1 cellular context compared by ENCODE assay signal in genomic region chr22:31345331-31346254, GRCh38.
A peak's percentile ranks its signal among the peaks of the same experiment; 100 is the strongest.
TF ChIP-seq lines count a peak whose summit lies in the region.

No MANE protein-coding gene starts in this region.

TF ChIP-seq in K562, 482 proteins besides CTCF, POLR2A, EP300 and RAD21 (continued from another document):
- TF ChIP-seq MGA (IDR thresholded peaks at IDR 0.05), result peak; percentile 41; the same call in 1 of the 2 replicates
- TF ChIP-seq, protein P1, sequence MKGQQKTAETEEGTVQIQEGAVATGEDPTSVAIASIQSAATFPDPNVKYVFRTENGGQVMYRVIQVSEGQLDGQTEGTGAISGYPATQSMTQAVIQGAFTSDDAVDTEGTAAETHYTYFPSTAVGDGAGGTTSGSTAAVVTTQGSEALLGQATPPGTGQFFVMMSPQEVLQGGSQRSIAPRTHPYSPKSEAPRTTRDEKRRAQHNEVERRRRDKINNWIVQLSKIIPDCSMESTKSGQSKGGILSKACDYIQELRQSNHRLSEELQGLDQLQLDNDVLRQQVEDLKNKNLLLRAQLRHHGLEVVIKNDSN (CRISPR knock-in tag; IDR thresholded peaks at IDR 0.05), result peak; percentile 22; the same call in 1 of the 2 replicates
- peak; percentile 83 for TF ChIP-seq RB1 (IDR thresholded peaks at IDR 0.05; ENCODE audit: low read depth)
- no peak for TF ChIP-seq ZZZ3 (IDR thresholded peaks at IDR 0.05)
- peak; percentile 71 for TF ChIP-seq SMAD4 (CRISPR knock-in tag; conservative IDR thresholded peaks at IDR 0.05)
- TF ChIP-seq, protein P2, sequence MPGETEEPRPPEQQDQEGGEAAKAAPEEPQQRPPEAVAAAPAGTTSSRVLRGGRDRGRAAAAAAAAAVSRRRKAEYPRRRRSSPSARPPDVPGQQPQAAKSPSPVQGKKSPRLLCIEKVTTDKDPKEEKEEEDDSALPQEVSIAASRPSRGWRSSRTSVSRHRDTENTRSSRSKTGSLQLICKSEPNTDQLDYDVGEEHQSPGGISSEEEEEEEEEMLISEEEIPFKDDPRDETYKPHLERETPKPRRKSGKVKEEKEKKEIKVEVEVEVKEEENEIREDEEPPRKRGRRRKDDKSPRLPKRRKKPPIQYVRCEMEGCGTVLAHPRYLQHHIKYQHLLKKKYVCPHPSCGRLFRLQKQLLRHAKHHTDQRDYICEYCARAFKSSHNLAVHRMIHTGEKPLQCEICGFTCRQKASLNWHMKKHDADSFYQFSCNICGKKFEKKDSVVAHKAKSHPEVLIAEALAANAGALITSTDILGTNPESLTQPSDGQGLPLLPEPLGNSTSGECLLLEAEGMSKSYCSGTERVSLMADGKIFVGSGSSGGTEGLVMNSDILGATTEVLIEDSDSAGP (CRISPR knock-in tag; IDR thresholded peaks at IDR 0.05), result no peak
- no peak for TF ChIP-seq ZC3H11A (IDR thresholded peaks at IDR 0.05; ENCODE audit: low read depth, low read length)
- TF ChIP-seq ZC3H8 (IDR thresholded peaks at IDR 0.05), result no peak
- TF ChIP-seq BHLHE40 (IDR thresholded peaks at IDR 0.05; ENCODE audit: low read length), result peak; percentile 68; the same call in 1 of the 2 replicates
- TF ChIP-seq, protein P3, sequence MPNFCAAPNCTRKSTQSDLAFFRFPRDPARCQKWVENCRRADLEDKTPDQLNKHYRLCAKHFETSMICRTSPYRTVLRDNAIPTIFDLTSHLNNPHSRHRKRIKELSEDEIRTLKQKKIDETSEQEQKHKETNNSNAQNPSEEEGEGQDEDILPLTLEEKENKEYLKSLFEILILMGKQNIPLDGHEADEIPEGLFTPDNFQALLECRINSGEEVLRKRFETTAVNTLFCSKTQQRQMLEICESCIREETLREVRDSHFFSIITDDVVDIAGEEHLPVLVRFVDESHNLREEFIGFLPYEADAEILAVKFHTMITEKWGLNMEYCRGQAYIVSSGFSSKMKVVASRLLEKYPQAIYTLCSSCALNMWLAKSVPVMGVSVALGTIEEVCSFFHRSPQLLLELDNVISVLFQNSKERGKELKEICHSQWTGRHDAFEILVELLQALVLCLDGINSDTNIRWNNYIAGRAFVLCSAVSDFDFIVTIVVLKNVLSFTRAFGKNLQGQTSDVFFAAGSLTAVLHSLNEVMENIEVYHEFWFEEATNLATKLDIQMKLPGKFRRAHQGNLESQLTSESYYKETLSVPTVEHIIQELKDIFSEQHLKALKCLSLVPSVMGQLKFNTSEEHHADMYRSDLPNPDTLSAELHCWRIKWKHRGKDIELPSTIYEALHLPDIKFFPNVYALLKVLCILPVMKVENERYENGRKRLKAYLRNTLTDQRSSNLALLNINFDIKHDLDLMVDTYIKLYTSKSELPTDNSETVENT (CRISPR knock-in tag; IDR thresholded peaks at IDR 0.05), result no peak
- TF ChIP-seq JUND (IDR thresholded peaks at IDR 0.05; ENCODE audit: borderline replicate concordance, low read depth, low read length), result 0 out of 2 replicates have a peak, but pooled peaks have one; percentile 15
- TF ChIP-seq JUND (tag; IDR thresholded peaks at IDR 0.05; ENCODE audit: borderline replicate concordance, low read depth, low read length), result no peak
- TF ChIP-seq KLF13 (tag; IDR thresholded peaks at IDR 0.05; ENCODE audit: borderline replicate concordance, low read depth), result 0 out of 2 replicates have a peak, but pooled peaks have one; percentile 23
- peak; percentile 49; the same call in 1 of the 2 replicates for TF ChIP-seq CREM (IDR thresholded peaks at IDR 0.05; ENCODE audit: low read depth)
- 0 out of 2 replicates have a peak, but pooled peaks have one; percentile 13 for TF ChIP-seq ZNF444 (CRISPR knock-in tag; IDR thresholded peaks at IDR 0.05)
- TF ChIP-seq NBN (IDR thresholded peaks at IDR 0.05; ENCODE audit: low read depth), result no peak
- TF ChIP-seq E2F6 (IDR thresholded peaks at IDR 0.05; ENCODE audit: borderline replicate concordance in 1 of 2, extremely low read depth in 1 of 2, insufficient read depth in 1 of 2, insufficient read length in 1 of 2, low read depth in 1 of 2, low read length in 1 of 2, poor library complexity in 1 of 2, severe bottlenecking in 1 of 2), result peak in 1 of 2 experiments; percentile 57
- peak in 1 of 2 experiments; percentile 62; a peak in 2 of 4 replicates for TF ChIP-seq KDM4B (IDR thresholded peaks at IDR 0.05; ENCODE audit: borderline replicate concordance in 2 of 2, low read depth in 1 of 2)
- TF ChIP-seq NR1H2 (CRISPR knock-in tag; IDR thresholded peaks at IDR 0.05), result no peak
- TF ChIP-seq GMEB1 (CRISPR knock-in tag; IDR thresholded peaks at IDR 0.05), result peak; percentile 88
- TF ChIP-seq, protein P4, sequence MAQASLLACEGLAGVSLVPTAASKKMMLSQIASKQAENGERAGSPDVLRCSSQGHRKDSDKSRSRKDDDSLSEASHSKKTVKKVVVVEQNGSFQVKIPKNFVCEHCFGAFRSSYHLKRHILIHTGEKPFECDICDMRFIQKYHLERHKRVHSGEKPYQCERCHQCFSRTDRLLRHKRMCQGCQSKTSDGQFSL (CRISPR knock-in tag; IDR thresholded peaks at IDR 0.05), result peak; percentile 84
- TF ChIP-seq, protein P4 (tag; IDR thresholded peaks at IDR 0.05), result peak in 1 of 2 experiments; percentile 40; a peak in 1 of 4 replicates
- TF ChIP-seq TAF1 (IDR thresholded peaks at IDR 0.05; ENCODE audit: control insufficient read depth, extremely low read depth, insufficient read depth, low read length, severe bottlenecking), result peak; percentile 62
